ENCODE assay signal across 8 cellular contexts in the genomic region with DNA sequence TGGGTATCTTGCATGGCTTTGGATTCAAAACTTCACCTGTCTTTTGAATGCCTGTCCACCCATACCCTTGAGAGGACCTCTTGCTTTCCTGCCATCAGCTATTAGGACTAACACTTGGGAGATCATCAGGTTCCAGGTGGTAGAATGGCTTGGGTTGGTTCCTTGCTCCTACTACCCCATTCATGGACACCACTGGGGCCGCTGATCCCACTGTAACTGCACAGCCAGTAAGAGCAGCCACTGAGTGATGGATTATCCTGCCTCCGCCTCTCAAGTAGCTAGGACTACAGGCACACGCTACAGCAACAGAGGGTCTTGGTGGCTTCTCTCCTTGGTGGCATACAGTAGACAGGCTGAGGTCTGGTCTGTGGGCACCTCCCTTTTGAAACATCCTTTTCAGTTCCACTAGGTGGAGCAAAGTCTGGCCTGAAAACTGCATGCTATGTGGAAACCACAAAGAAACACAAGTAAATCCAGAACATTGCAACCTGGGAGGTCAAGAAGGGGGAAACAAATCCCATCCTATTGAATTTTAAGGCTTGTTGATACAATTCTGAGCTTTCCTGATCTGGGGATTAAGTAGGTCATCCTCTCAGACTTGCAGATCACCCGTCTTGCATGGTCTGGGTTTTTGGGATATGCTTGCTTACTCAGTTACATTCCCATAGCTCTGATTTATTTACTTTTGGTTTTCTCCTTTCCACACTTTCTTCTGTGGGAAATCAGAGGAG. TPM values are rescaled to one million over a fixed set of nuclear protein-coding genes. Genes with fewer than 3 reads are reported as not detected.
A peak's percentile ranks its signal among the peaks of the same experiment; 100 is the strongest.
DNase-seq lines count a peak whose midpoint lies in the region; ATAC-seq and TF ChIP-seq lines count a peak whose summit lies in the region.

No MANE protein-coding gene starts in this region.

- peaks cover 41% of the 10 kb centered on the region for H3K79me2 ChIP-seq in mammary epithelial cell (ENCODE audit: insufficient read depth, low read length)

- in situ Hi-C loops in mammary epithelial cell (cut with MboI; ENCODE audit: low sequenced_read_pairs in 2 of 2): loop anchor here in 1 of 2 donors (10.0 kb wide), 1 partner anchor 72 kb away; no protein-coding TSS in a partner anchor

- peak; percentile 66 to 72 for ATAC-seq in activated T-cell treated with anti-CD3 and anti-CD28 coated beads, Interleukin-2, amount 50 U/mL, for 4 hours
- peak; percentile 91 for ATAC-seq in left lung

- H3K9me3 Mint-ChIP-seq in activated T-cell treated with anti-CD3 and anti-CD28 coated beads, Interleukin-2, amount 50 U/mL, for 4 hours: no peaks in the 10 kb centered on the region
- H3K9me3 Mint-ChIP-seq in Calu3 (ENCODE audit: low read depth, unreplicated experiment): no peaks in the 10 kb centered on the region

- dilution Hi-C loops in mammary epithelial cell (cut with HindIII; ENCODE audit: low sequenced_read_pairs): no loop called here

- TF ChIP-seq CTCF in mammary epithelial cell (conservative IDR thresholded peaks at IDR 0.05 in 1 of 2, IDR thresholded peaks at IDR 0.05 in 1 of 2; ENCODE audit: extremely low read depth in 1 of 2, insufficient read depth in 1 of 2, low read depth in 1 of 2, low read length in 2 of 2): peak; percentile 52 to 77
- TF ChIP-seq CTCF in left lung (IDR thresholded peaks at IDR 0.05): peak; percentile 38 to 42
- TF ChIP-seq CTCF in thyroid gland (IDR thresholded peaks at IDR 0.05): peak in 4 of 6 experiments; percentile 46 to 54 (median 50)
- TF ChIP-seq CTCF in Calu3 (IDR thresholded peaks at IDR 0.05; ENCODE audit: unreplicated experiment): no peak

- H3K36me3 Mint-ChIP-seq in activated T-cell treated with anti-CD3 and anti-CD28 coated beads, Interleukin-2, amount 50 U/mL, for 4 hours (ENCODE audit: insufficient read depth): peaks cover 13% of the 10 kb centered on the region
- H3K36me3 Mint-ChIP-seq in Calu3 (ENCODE audit: insufficient read depth, unreplicated experiment): no peaks in the 10 kb centered on the region

- H4K20me1 ChIP-seq in mammary epithelial cell (ENCODE audit: insufficient read depth, low read length): no peaks in the 10 kb centered on the region

- no peaks in the 10 kb centered on the region for H3K27me3 Mint-ChIP-seq in activated T-cell treated with anti-CD3 and anti-CD28 coated beads, Interleukin-2, amount 50 U/mL, for 4 hours (ENCODE audit: low read depth)
- H3K27me3 Mint-ChIP-seq in Calu3 (ENCODE audit: unreplicated experiment): no peaks in the 10 kb centered on the region

- no peak overlapping the region for H2AFZ ChIP-seq in mammary epithelial cell (ENCODE audit: low read depth, low read length)

- no peak overlapping the region for H3K4me2 ChIP-seq in mammary epithelial cell (ENCODE audit: insufficient read depth, low read depth, low read length)

- DNase-seq in activated T-cell treated with anti-CD3 and anti-CD28 coated beads, Interleukin-2, amount 50 U/mL, for 4 hours: no peak
- DNase-seq in activated T-cell treated with anti-CD3 and anti-CD28 coated beads for 4 hours: no peak
- DNase-seq in NCI-H460 (ENCODE audit: extremely low read depth, low read depth): peak; percentile 31
- peak; percentile 37 for DNase-seq in mammary epithelial cell
- no peak for DNase-seq in left lung
- DNase-seq in thyroid gland: no peak
- DNase-seq in effector memory CD4-positive, alpha-beta T cell: no peak
- DNase-seq in Calu3: no peak

- no peak overlapping the region for H3K27ac Mint-ChIP-seq in Calu3 (ENCODE audit: unreplicated experiment)

- CTCF ChIA-PET in mammary epithelial cell (lab: Charles Lee; ENCODE audit: low non-redundant PET) (interaction anchor here (0.6 to 0.7 kb wide), 2 partner anchors 24 to 149 kb away, joined by 3 to 4 read pairs; no protein-coding TSS in a partner anchor), Calu3 (lab: Charles Lee) (no interaction called here)

- H3K4me1 Mint-ChIP-seq in activated T-cell treated with anti-CD3 and anti-CD28 coated beads, Interleukin-2, amount 50 U/mL, for 4 hours (ENCODE audit: low read depth): peaks cover 44% of the 10 kb centered on the region
- no peaks in the 10 kb centered on the region for H3K4me1 Mint-ChIP-seq in Calu3 (ENCODE audit: low read depth, unreplicated experiment)

- BruUV-seq in mammary epithelial cell (replicated peaks; lab: Mats Ljungman, UMichigan) (no TSS peak), Calu3 (replicated peaks; lab: Mats Ljungman, UMichigan) (no TSS peak)

- no peak for TF ChIP-seq POLR2A in thyroid gland (IDR thresholded peaks at IDR 0.05)

- no peaks in the 10 kb centered on the region for H3K4me1 ChIP-seq in mammary epithelial cell (ENCODE audit: insufficient read depth, low read length)
- peaks cover 8 to 25% of the 10 kb centered on the region in 2 donors for H3K4me1 ChIP-seq in left lung
- peaks cover 54 to 62% of the 10 kb centered on the region in 2 donors for H3K4me1 ChIP-seq in thyroid gland
- H3K4me1 ChIP-seq in effector memory CD4-positive, alpha-beta T cell (ENCODE audit: control insufficient read depth, insufficient read depth, low read length, poor library complexity, severe bottlenecking): peaks cover 14% of the 10 kb centered on the region

- intact Hi-C loops in mammary epithelial cell (cut with micrococcal nuclease): loop anchor here (1.0 to 2.0 kb wide), 4 partner anchors 24 to 148 kb away; no protein-coding TSS in a partner anchor
- intact Hi-C loops in left lung (cut with DNase I): loop anchor here in 1 of 2 donors (10.0 kb wide), 1 partner anchor 62 kb away; no protein-coding TSS in a partner anchor
- intact Hi-C loops in thyroid gland (cut with DNase I): no loop called here
- intact Hi-C loops in Calu3 (cut with micrococcal nuclease; ENCODE audit: unreplicated experiment): no loop called here

- H3K9me3 ChIP-seq in mammary epithelial cell (replicated peaks; ENCODE audit: insufficient read depth, low read length) (no peaks in the 10 kb centered on the region), left lung (no peaks in the 10 kb centered on the region), thyroid gland (no peaks in the 10 kb centered on the region)
- H3K9me3 ChIP-seq in effector memory CD4-positive, alpha-beta T cell (ENCODE audit: control insufficient read depth, low read length): no peaks in the 10 kb centered on the region

- no peak overlapping the region for H3K9ac ChIP-seq in mammary epithelial cell (ENCODE audit: insufficient read depth, low read length)

- no peaks in the 10 kb centered on the region for H3K36me3 ChIP-seq in mammary epithelial cell (ENCODE audit: insufficient read depth, low read length)
- no peaks in the 10 kb centered on the region for H3K36me3 ChIP-seq in left lung
- H3K36me3 ChIP-seq in thyroid gland: no peaks in the 10 kb centered on the region
- H3K36me3 ChIP-seq in effector memory CD4-positive, alpha-beta T cell (ENCODE audit: control insufficient read depth, insufficient read depth, low read length): no peaks in the 10 kb centered on the region

- 83% methylated on average over 4 of the region's 4 CpGs for whole genome bisulfite sequencing in mammary epithelial cell (ENCODE audit: low coverage, missing lambda C conversion rate)
- WGBS in thyroid gland, 2 donors: 79 to 88% methylated on average over 4 of the region's 4 CpGs

- H3K27ac ChIP-seq in mammary epithelial cell (ENCODE audit: insufficient read depth, low read depth, low read length): no peak overlapping the region
- peak overlapping the region; percentile 50 to 67 for H3K27ac ChIP-seq in left lung
- peak overlapping the region; percentile 67 to 83 (median 74) for H3K27ac ChIP-seq in thyroid gland
- no peak overlapping the region for H3K27ac ChIP-seq in effector memory CD4-positive, alpha-beta T cell (ENCODE audit: insufficient read depth, low read length, poor library complexity, severe bottlenecking)

- H3K4me3 ChIP-seq in mammary epithelial cell (replicated peaks in 1 of 3; ENCODE audit: insufficient read depth in 1 of 3, low read depth in 2 of 3, low read length in 3 of 3) (no peak overlapping the region), left lung (no peak overlapping the region), thyroid gland (replicated peaks in 1 of 3) (no peak overlapping the region)
- H3K4me3 ChIP-seq in effector memory CD4-positive, alpha-beta T cell (ENCODE audit: insufficient read depth, low read depth, low read length, poor library complexity, severe bottlenecking): no peak overlapping the region

- H3K4me3 Mint-ChIP-seq in activated T-cell treated with anti-CD3 and anti-CD28 coated beads, Interleukin-2, amount 50 U/mL, for 4 hours: no peak overlapping the region
- H3K4me3 Mint-ChIP-seq in Calu3 (ENCODE audit: low read depth, unreplicated experiment): no peak overlapping the region

- H3K27me3 ChIP-seq in mammary epithelial cell (ENCODE audit: insufficient read depth, low read length) (no peaks in the 10 kb centered on the region), left lung (no peaks in the 10 kb centered on the region), thyroid gland (no peaks in the 10 kb centered on the region)
- H3K27me3 ChIP-seq in effector memory CD4-positive, alpha-beta T cell (replicated peaks; ENCODE audit: control insufficient read depth, insufficient read depth, low read length, poor library complexity, severe bottlenecking): no peaks in the 10 kb centered on the region

RNA-seq across cellular contexts. Expression of a gene that starts 9.4 kb away (rescaled TPM):
- total RNA-seq in activated T-cell treated with anti-CD3 and anti-CD28 coated beads, Interleukin-2, amount 50 U/mL, for 4 hours: 10 to 100 TPM; 12.8 to 15.1 (median 14.0) TPM
- total RNA-seq in NCI-H460 (2014; rRNA removed; shearing (Covaris generic)): 10.8 and 12.8 TPM in 2 replicates
- 3.4 and 5.3 TPM in 2 replicates for polyA plus RNA-seq in NCI-H460 (2014; cell fraction: nucleus; rRNA removed)
- total RNA-seq in mammary epithelial cell (10 to 100 TPM; 18.4 to 48.2 TPM), left lung (10 to 100 TPM; 48.4 to 49.8 TPM), thyroid gland (100 to 1,000 TPM; 194 to 384 (median 314) TPM), Calu3 (2022) (19.9 and 26.0 TPM in 2 replicates)
- 20.7 TPM for polyA plus RNA-seq in mammary epithelial cell
- polyA minus RNA-seq in mammary epithelial cell: 24.7 TPM

RNA-seq across cellular contexts. Expression of a gene that starts 38.7 kb away (rescaled TPM):
- total RNA-seq in activated T-cell treated with anti-CD3 and anti-CD28 coated beads, Interleukin-2, amount 50 U/mL, for 4 hours: 10 to 100 TPM; 29.0 to 33.7 (median 31.2) TPM
- total RNA-seq in NCI-H460 (2014; rRNA removed; shearing (Covaris generic)): 2.0 and 2.4 TPM in 2 replicates
- 25.1 and 37.0 TPM in 2 replicates for polyA plus RNA-seq in NCI-H460 (2014; cell fraction: nucleus; rRNA removed)
- total RNA-seq in mammary epithelial cell: 10 to 100 TPM in 1 of 2 donors, under 1 TPM in 1; 0.83 to 10.9 TPM
- polyA plus RNA-seq in mammary epithelial cell: 10.2 TPM
- 8.5 TPM for polyA minus RNA-seq in mammary epithelial cell
- 10 to 100 TPM; 17.1 to 21.0 TPM for total RNA-seq in left lung
- 10 to 100 TPM in 3 of 4 donors, 1 to 10 TPM in 1; 5.1 to 38.4 (median 20.9) TPM for total RNA-seq in thyroid gland
- total RNA-seq in Calu3 (2022): 21.2 and 22.9 TPM in 2 replicates

RNA-seq across cellular contexts. Expression of a gene that starts 38.9 kb away (rescaled TPM):
- total RNA-seq in activated T-cell treated with anti-CD3 and anti-CD28 coated beads, Interleukin-2, amount 50 U/mL, for 4 hours: 1 to 10 TPM; 3.2 to 4.8 (median 3.3) TPM
- 5.1 and 7.4 TPM in 2 replicates for total RNA-seq in NCI-H460 (2014; rRNA removed; shearing (Covaris generic))
- polyA plus RNA-seq in NCI-H460 (2014; cell fraction: nucleus; rRNA removed): 3.3 and 3.8 TPM in 2 replicates
- total RNA-seq in mammary epithelial cell (1 to 10 TPM; 2.3 to 8.7 TPM), left lung (10 to 100 TPM; 10.3 to 11.0 TPM), thyroid gland (10 to 100 TPM in 2 of 4 donors, 1 to 10 TPM in 2; 6.6 to 13.4 (median 10.2) TPM), Calu3 (2022) (5.2 and 5.6 TPM in 2 replicates)
- polyA plus RNA-seq in mammary epithelial cell: 7.8 TPM
- polyA minus RNA-seq in mammary epithelial cell: 0.83 TPM

Comparison
In these comparisons a context has a peak if more than half of its experiments do, and no peak if none do; other contexts are left out.
1. DNase-seq: peak in NCI-H460 (single experiment) and mammary epithelial cell (single experiment); none in activated T-cell treated with anti-CD3 and anti-CD28 coated beads, Interleukin-2, amount 50 U/mL, for 4 hours (single experiment), activated T-cell treated with anti-CD3 and anti-CD28 coated beads for 4 hours (single experiment), left lung (0 of 2), thyroid gland (0 of 2), effector memory CD4-positive, alpha-beta T cell (0 of 3) and Calu3 (single experiment).
2. H3K27ac ChIP-seq: peak in left lung (2 of 2) and thyroid gland (3 of 3); none in mammary epithelial cell (single experiment) and effector memory CD4-positive, alpha-beta T cell (single experiment).